In genomic region chr3:171829841-171830559, GRCh38 we compare ENCODE assay signal across 9 cellular contexts. TPM values are rescaled to one million over a fixed set of nuclear protein-coding genes. Genes with fewer than 3 reads are reported as not detected.
DNase-seq lines count a peak whose midpoint lies in the region; ATAC-seq and TF ChIP-seq lines count a peak whose summit lies in the region.
"Had no signal": no experiment of that assay in that cellular context is flagged by ENCODE, and none has a peak within 500 bp of the region (broad histone marks: within the 10 kb centered on the region; RNA-seq: fewer than 3 reads in every experiment).

No MANE protein-coding gene starts in this region.

- intact Hi-C loops in thyroid gland (cut with DNase I), result no loop called here

- TF ChIP-seq CTCF in 22Rv1 (IDR thresholded peaks at IDR 0.05) (peak; percentile 84), GM12875 (IDR thresholded peaks at IDR 0.05; ENCODE audit: borderline replicate concordance, insufficient read depth, low read depth, low read length) (peak; percentile 78), thyroid gland (IDR thresholded peaks at IDR 0.05) (peak; percentile 27 to 78 (median 67))

- TF ChIP-seq POLR2A in thyroid gland (IDR thresholded peaks at IDR 0.05), result no peak

- H3K27ac ChIP-seq in 22Rv1 (no peak overlapping the region), layer of hippocampus (ENCODE audit: low read depth, low read length) (peak overlapping the region; percentile 17), thyroid gland (peak overlapping the region; percentile 38 to 51 (median 44))

- H3K36me3 ChIP-seq in thyroid gland, result no peaks in the 10 kb centered on the region

- WGBS in thyroid gland, 2 donors, result 13 to 19% methylated on average over 6 of the region's 6 CpGs

- H3K27me3 ChIP-seq in layer of hippocampus (ENCODE audit: control insufficient read depth, insufficient read depth, low read length) (no peaks in the 10 kb centered on the region), thyroid gland (no peaks in the 10 kb centered on the region)

- peak; percentile 72 for ATAC-seq in HG03342 (IDR thresholded peaks at IDR 0.05; ENCODE audit: unreplicated experiment)
- ATAC-seq in activated CD4-positive, CD25-positive, alpha-beta regulatory T cell treated with anti-CD3 and anti-CD28 coated beads, Interleukin-2, amount 50 U/mL, for 24 hours, result no peak

- H3K4me3 ChIP-seq in GM12875 (ENCODE audit: low read depth, low read length) (no peak overlapping the region), thyroid gland (replicated peaks in 1 of 3) (no peak overlapping the region)

- no peaks in the 10 kb centered on the region for H3K9me3 ChIP-seq in thyroid gland

- DNase-seq in NOMO-1 treated with dmso at 0.1 percent for 144 hours (lab: John Stamatoyannopoulos, UW; ENCODE audit: unreplicated experiment), result peak; percentile 39
- DNase-seq in cerebellar cortex (ENCODE audit: low spot score), result peak; percentile 18
- DNase-seq in thyroid gland, result peak; percentile 59 to 77

- no peaks in the 10 kb centered on the region for H3K4me1 ChIP-seq in thyroid gland

RNA-seq across cellular contexts. Expression of gene TMEM212, which starts 13.1 kb away (rescaled TPM):
- not detected for total RNA-seq in thyroid gland
- total RNA-seq: frontal cortex had no signal

RNA-seq across cellular contexts. Expression of gene PLD1, which starts 19.7 kb away (rescaled TPM):
- 10 to 100 TPM; 13.0 to 21.7 (median 19.8) TPM for total RNA-seq in thyroid gland

Comparison
In these comparisons a context has a peak if more than half of its experiments do, and no peak if none do; other contexts are left out.
1. DNase-seq: peak in every context shown above with its lines; median percentile 68 in thyroid gland; 39 in NOMO-1 treated with dmso at 0.1 percent for 144 hours; 18 in cerebellar cortex.